In genomic region chr2:222295368-222296041, GRCh38 we compare ENCODE assay signal across 12 cellular contexts. TPM values are rescaled to one million over a fixed set of nuclear protein-coding genes. Genes with fewer than 3 reads are reported as not detected.
DNase-seq lines count a peak whose midpoint lies in the region; ATAC-seq and TF ChIP-seq lines count a peak whose summit lies in the region.
"Had no signal": no experiment of that assay in that cellular context is flagged by ENCODE, and none has a peak within 500 bp of the region (broad histone marks: within the 10 kb centered on the region; RNA-seq: fewer than 3 reads in every experiment).

No MANE protein-coding gene starts in this region.

- TF ChIP-seq POLR2A in gastroesophageal sphincter (IDR thresholded peaks at IDR 0.05) = no peak

- no peak for ATAC-seq in naive B cell (ENCODE audit: low read depth in 2 of 2)
- ATAC-seq in gastroesophageal sphincter = no peak
- ATAC-seq: Right ventricle myocardium inferior had no signal

- CTCF ChIA-PET in AG04450 (lab: Charles Lee) = no interaction called here

- peaks cover 93% of the 10 kb centered on the region for H3K27me3 ChIP-seq in AG04450 (ENCODE audit: control insufficient read depth, insufficient read depth, low read length)
- peaks cover 94% of the 10 kb centered on the region for H3K27me3 ChIP-seq in HUES6 (ENCODE audit: control insufficient read depth, insufficient read depth, low read length)
- H3K27me3 ChIP-seq in gastroesophageal sphincter = peaks cover 100% of the 10 kb centered on the region

- peaks cover 99% of the 10 kb centered on the region for H3K27me3 Mint-ChIP-seq in dendritic cell treated with granulocyte-macrophage colony-stimulating factor and Interleukin-4, amounts not matched to agents 40 ng/mL and 50 ng/mL, for 4 days
- peaks cover 66 to 100% (median 96%) of the 10 kb centered on the region in 3 donors for H3K27me3 Mint-ChIP-seq in naive B cell

- H3K4me3 ChIP-seq in AG04450 (ENCODE audit: low read depth, low read length) (peak overlapping the region; percentile 24), HUES6 (ENCODE audit: low read depth, low read length) (peak overlapping the region; percentile 34; the same call in 1 of the 2 replicates), gastroesophageal sphincter (peak overlapping the region in 1 of 2 donors; percentile 25)

- H3K9me3 Mint-ChIP-seq in dendritic cell treated with granulocyte-macrophage colony-stimulating factor and Interleukin-4, amounts not matched to agents 40 ng/mL and 50 ng/mL, for 4 days = no peaks in the 10 kb centered on the region
- peaks cover 3 to 15% (median 7%) of the 10 kb centered on the region in 7 donors for H3K9me3 Mint-ChIP-seq in naive B cell

- H3K9me3 ChIP-seq in AG04450 (ENCODE audit: control insufficient read depth, insufficient read depth, low read length) (peaks cover 22% of the 10 kb centered on the region; the same call in 1 of the 2 replicates), HUES6 (ENCODE audit: control insufficient read depth, insufficient read depth, low read depth, low read length) (no peaks in the 10 kb centered on the region), gastroesophageal sphincter (peaks cover 0 to 7% (median 0%) of the 10 kb centered on the region in 3 donors)

- no peak for TF ChIP-seq EP300 in gastroesophageal sphincter (IDR thresholded peaks at IDR 0.05)

- intact Hi-C loops in dendritic cell treated with granulocyte-macrophage colony-stimulating factor and Interleukin-4, amounts not matched to agents 40 ng/mL and 50 ng/mL, for 4 days (cut with micrococcal nuclease) = no loop called here

- peak overlapping the region; percentile 92 for H3K4me3 Mint-ChIP-seq in dendritic cell treated with granulocyte-macrophage colony-stimulating factor and Interleukin-4, amounts not matched to agents 40 ng/mL and 50 ng/mL, for 4 days
- H3K4me3 Mint-ChIP-seq in naive B cell = peak overlapping the region in 7 of 8 donors; percentile 9 to 84 (median 63)

- no peaks in the 10 kb centered on the region for H3K36me3 Mint-ChIP-seq in dendritic cell treated with granulocyte-macrophage colony-stimulating factor and Interleukin-4, amounts not matched to agents 40 ng/mL and 50 ng/mL, for 4 days (ENCODE audit: low read depth)
- H3K36me3 Mint-ChIP-seq in naive B cell = peaks cover 0 to 20% of the 10 kb centered on the region in 2 donors

- 13% methylated on average over 14 of the region's 33 CpGs; no CpG with 5 or more reads in 1 of the 2 donors for WGBS in gastroesophageal sphincter (ENCODE audit: low coverage in 1 of 2), 2 donors

- no peak for TF ChIP-seq CTCF in AG04450 (IDR thresholded peaks at IDR 0.05; ENCODE audit: low read depth, low read length)
- TF ChIP-seq CTCF in gastroesophageal sphincter (IDR thresholded peaks at IDR 0.05) = no peak

- peak overlapping the region; percentile 66 for H3K27ac Mint-ChIP-seq in dendritic cell treated with granulocyte-macrophage colony-stimulating factor and Interleukin-4, amounts not matched to agents 40 ng/mL and 50 ng/mL, for 4 days
- H3K27ac Mint-ChIP-seq in naive B cell = peak overlapping the region in 2 of 6 donors; percentile 88 to 91

- H3K36me3 ChIP-seq in HUES6 (ENCODE audit: control insufficient read depth, insufficient read depth, low read length) (no peaks in the 10 kb centered on the region), gastroesophageal sphincter (no peaks in the 10 kb centered on the region)

- POLR2A ChIA-PET in AG04450 (lab: Yijun Ruan, JAX) = no interaction called here

- no peak overlapping the region for H3K9ac ChIP-seq in HUES6 (ENCODE audit: low read length)

- H3K27ac ChIP-seq in AG04450 (ENCODE audit: low read depth, low read length) (no peak overlapping the region), HUES6 (ENCODE audit: low read depth, low read length) (no peak overlapping the region), gastroesophageal sphincter (no peak overlapping the region)

- no peak for DNase-seq in AG04450 (ENCODE audit: low read depth, low spot score)
- no peak for DNase-seq in naive B cell
- DNase-seq in stimulated activated CD4-positive, alpha-beta T cell treated with anti-CD3 and anti-CD28 coated beads, Interleukin-12 subunit alpha, Interleukin-12 subunit beta, amount 100 ng/mL, for 4 hours = no peak
- no peak for DNase-seq in anterior cingulate cortex (lab: John Stamatoyannopoulos, UW)
- DNase-seq in T1000 (lab: John Stamatoyannopoulos, UW) = no peak
- DNase-seq: amygdala, GDM1, HCEC 1CT had no signal

- H3K4me1 ChIP-seq in HUES6 (ENCODE audit: control insufficient read depth, insufficient read depth, low read length) (peaks cover 74% of the 10 kb centered on the region), gastroesophageal sphincter (peaks cover 0 to 66% (median 20%) of the 10 kb centered on the region in 3 donors)

- H3K4me1 Mint-ChIP-seq in dendritic cell treated with granulocyte-macrophage colony-stimulating factor and Interleukin-4, amounts not matched to agents 40 ng/mL and 50 ng/mL, for 4 days (ENCODE audit: low read depth) = peaks cover 74% of the 10 kb centered on the region
- peaks cover 13 to 21% (median 19%) of the 10 kb centered on the region in 3 donors for H3K4me1 Mint-ChIP-seq in naive B cell

RNA-seq across cellular contexts. Expression of gene PAX3, which starts 3.3 kb away (rescaled TPM):
- polyA plus RNA-seq in AG04450 (2011; rRNA removed) (not detected in 2 replicates), naive B cell (ENCODE audit: low read depth in 6 of 6) (not detected)
- 0.14 TPM in 1 of 2 replicates, not detected in the other for polyA minus RNA-seq in AG04450 (2011; rRNA and poly(A)+ RNA removed)
- total RNA-seq in gastroesophageal sphincter = under 1 TPM in 1 of 4 donors, not detected in 3; 0.31 TPM
- total RNA-seq: Right ventricle myocardium inferior had no signal
